ENCODE assay signal across 1 cellular context in the genomic region with DNA sequence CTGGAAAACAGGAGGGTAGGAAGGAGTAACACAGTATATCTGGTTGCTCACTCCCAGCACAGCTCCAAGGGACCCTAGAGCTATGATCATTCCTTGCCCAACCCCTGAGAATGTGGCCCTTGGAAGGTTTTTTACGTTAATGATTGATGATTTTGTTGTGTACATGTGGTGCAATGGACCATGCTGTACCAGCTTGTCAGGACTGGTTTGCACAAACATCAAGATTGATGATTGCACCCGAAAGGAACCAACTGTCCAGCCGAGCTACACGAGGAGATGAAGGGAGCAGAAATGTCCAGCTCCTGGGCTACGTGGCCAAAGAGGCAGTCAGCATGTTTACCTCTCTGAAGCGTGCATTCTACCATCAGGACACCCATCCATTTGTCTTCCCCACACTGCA.
TF ChIP-seq lines count a peak whose summit lies in the region.

No MANE protein-coding gene starts in this region.

TF ChIP-seq in HepG2, 621 proteins besides CTCF, POLR2A, EP300 and RAD21 (continued from another document):
- TF ChIP-seq, protein P1, sequence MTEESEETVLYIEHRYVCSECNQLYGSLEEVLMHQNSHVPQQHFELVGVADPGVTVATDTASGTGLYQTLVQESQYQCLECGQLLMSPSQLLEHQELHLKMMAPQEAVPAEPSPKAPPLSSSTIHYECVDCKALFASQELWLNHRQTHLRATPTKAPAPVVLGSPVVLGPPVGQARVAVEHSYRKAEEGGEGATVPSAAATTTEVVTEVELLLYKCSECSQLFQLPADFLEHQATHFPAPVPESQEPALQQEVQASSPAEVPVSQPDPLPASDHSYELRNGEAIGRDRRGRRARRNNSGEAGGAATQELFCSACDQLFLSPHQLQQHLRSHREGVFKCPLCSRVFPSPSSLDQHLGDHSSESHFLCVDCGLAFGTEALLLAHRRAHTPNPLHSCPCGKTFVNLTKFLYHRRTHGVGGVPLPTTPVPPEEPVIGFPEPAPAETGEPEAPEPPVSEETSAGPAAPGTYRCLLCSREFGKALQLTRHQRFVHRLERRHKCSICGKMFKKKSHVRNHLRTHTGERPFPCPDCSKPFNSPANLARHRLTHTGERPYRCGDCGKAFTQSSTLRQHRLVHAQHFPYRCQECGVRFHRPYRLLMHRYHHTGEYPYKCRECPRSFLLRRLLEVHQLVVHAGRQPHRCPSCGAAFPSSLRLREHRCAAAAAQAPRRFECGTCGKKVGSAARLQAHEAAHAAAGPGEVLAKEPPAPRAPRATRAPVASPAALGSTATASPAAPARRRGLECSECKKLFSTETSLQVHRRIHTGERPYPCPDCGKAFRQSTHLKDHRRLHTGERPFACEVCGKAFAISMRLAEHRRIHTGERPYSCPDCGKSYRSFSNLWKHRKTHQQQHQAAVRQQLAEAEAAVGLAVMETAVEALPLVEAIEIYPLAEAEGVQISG (CRISPR knock-in tag; IDR thresholded peaks at IDR 0.05), result 0 out of 2 replicates have a peak, but pooled peaks have one; percentile 0
- no peak for TF ChIP-seq FOXP1 (IDR thresholded peaks at IDR 0.05)
- TF ChIP-seq FOXP1 (CRISPR knock-in tag; IDR thresholded peaks at IDR 0.05), result peak; percentile 66
- 0 out of 2 replicates have a peak, but pooled peaks have one; percentile 10 for TF ChIP-seq ELF1 (CRISPR knock-in tag; IDR thresholded peaks at IDR 0.05)
- no peak for TF ChIP-seq SIX4 (CRISPR knock-in tag; IDR thresholded peaks at IDR 0.05)
- peak; percentile 41; the same call in 1 of the 2 replicates for TF ChIP-seq THAP11 (CRISPR knock-in tag; IDR thresholded peaks at IDR 0.05)
- TF ChIP-seq ASH2L (IDR thresholded peaks at IDR 0.05; ENCODE audit: insufficient read length, low read depth, low read length), result peak; percentile 31
- TF ChIP-seq FOSL2 (CRISPR knock-in tag; IDR thresholded peaks at IDR 0.05), result peak; percentile 68
- peak; percentile 37; the same call in 1 of the 2 replicates for TF ChIP-seq DPF2 (CRISPR knock-in tag; IDR thresholded peaks at IDR 0.05; ENCODE audit: borderline replicate concordance, low read depth)
- 0 out of 2 replicates have a peak, but pooled peaks have one; percentile 32 for TF ChIP-seq HMG20A (CRISPR knock-in tag; IDR thresholded peaks at IDR 0.05; ENCODE audit: borderline replicate concordance)
- TF ChIP-seq CREB1 (IDR thresholded peaks at IDR 0.05), result no peak
- TF ChIP-seq CREB1 (CRISPR knock-in tag; IDR thresholded peaks at IDR 0.05), result peak; percentile 47; the same call in 1 of the 2 replicates
TF ChIP-seq in HepG2: peak in this region for 48.
